ENCODE assay signal across 6 cellular contexts in the genomic region with DNA sequence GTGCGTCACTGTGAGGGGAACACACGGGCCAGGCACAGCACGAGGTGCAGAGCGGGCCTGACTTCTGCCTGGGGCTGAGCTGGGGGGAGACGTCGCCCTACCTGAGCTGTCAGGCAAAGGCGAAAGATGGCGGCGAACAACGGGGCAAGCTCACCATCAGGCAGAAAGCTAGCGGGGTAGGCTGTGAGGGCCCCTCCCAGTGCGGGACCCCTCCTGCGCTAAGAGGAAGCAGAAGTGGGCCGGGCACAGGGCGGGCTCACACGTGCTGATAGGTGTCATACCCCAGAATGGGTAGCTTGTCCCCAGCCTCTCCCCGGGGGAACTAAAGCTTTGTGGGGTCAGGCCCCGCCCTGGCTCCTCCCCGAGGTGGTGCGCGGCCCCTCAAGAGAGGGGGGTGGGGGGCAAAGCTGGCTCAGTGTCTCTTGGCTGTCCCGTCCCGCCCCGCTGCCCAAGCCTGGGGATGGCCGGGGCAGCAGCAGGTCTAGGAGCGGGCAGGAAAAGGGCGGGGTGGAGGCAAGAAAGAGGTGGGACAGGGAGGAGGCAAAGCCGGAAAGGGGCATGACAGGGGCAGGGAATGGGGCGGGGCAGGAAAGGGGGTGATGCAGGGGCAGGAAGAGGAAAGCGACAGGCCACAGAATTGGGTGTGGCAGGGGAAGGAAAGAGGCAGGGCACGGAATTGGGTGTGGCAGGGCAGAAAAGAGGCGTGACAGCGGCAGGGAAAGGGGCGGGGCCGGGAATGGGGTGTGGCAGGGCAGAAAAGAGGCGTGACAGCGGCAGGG.
DNase-seq lines count a peak whose midpoint lies in the region; ATAC-seq and TF ChIP-seq lines count a peak whose summit lies in the region.

No MANE protein-coding gene starts in this region.

- H3K4me3 ChIP-seq in iPS-11a (ENCODE audit: low read depth, low read length), result peak overlapping the region; percentile 51

- no peak for ATAC-seq in HG03521 (IDR thresholded peaks at IDR 0.05; ENCODE audit: unreplicated experiment)

- POLR2A ChIA-PET in HEK293T (lab: Yijun Ruan, JAX), result no interaction called here

- DNase-seq in HEK293T (ENCODE audit: extremely low spot score), result peak; percentile 51
- peak; percentile 60 for DNase-seq in activated CD8-positive, alpha-beta memory T cell treated with anti-CD3 and anti-CD28 coated beads, Interleukin-2, amount 50 U/mL, for 1 hour (ENCODE audit: extremely low read depth)
- DNase-seq in DMS 273 treated with DMSO at 0.1 percent for 48 hours (lab: John Stamatoyannopoulos, UW), result no peak
- DNase-seq in DMS153 treated with DMSO at 0.1 percent for 48 hours (lab: John Stamatoyannopoulos, UW; ENCODE audit: unreplicated experiment), result no peak

- CTCF ChIA-PET in HEK293T (lab: Yijun Ruan, JAX), result no interaction called here

TF ChIP-seq in HEK293T, 16 proteins besides CTCF, POLR2A, EP300 and RAD21:
- no peak for TF ChIP-seq BHLHE40 (IDR thresholded peaks at IDR 0.05; ENCODE audit: borderline replicate concordance)
- TF ChIP-seq NFRKB (IDR thresholded peaks at IDR 0.05), result no peak
- no peak for TF ChIP-seq SP1 (IDR thresholded peaks at IDR 0.05)
- TF ChIP-seq FOXK2 (IDR thresholded peaks at IDR 0.05), result no peak
- no peak for TF ChIP-seq SUZ12 (IDR thresholded peaks at IDR 0.05)
- no peak for TF ChIP-seq LEF1 (IDR thresholded peaks at IDR 0.05; ENCODE audit: borderline replicate concordance)
- TF ChIP-seq FOXA1 (IDR thresholded peaks at IDR 0.05), result no peak
- no peak for TF ChIP-seq L3MBTL2 (conservative IDR thresholded peaks at IDR 0.05)
- no peak for TF ChIP-seq TARDBP (IDR thresholded peaks at IDR 0.05)
- no peak for TF ChIP-seq ARNT (IDR thresholded peaks at IDR 0.05)
- no peak for TF ChIP-seq PKNOX1 (IDR thresholded peaks at IDR 0.05)
- TF ChIP-seq FOXM1 (IDR thresholded peaks at IDR 0.05; ENCODE audit: borderline replicate concordance), result no peak
- no peak for TF ChIP-seq ELF4 (IDR thresholded peaks at IDR 0.05)
- TF ChIP-seq CTBP1 (IDR thresholded peaks at IDR 0.05; ENCODE audit: borderline replicate concordance), result no peak
- no peak for TF ChIP-seq HDGF (IDR thresholded peaks at IDR 0.05; ENCODE audit: borderline replicate concordance)
- TF ChIP-seq ZNF384 (IDR thresholded peaks at IDR 0.05), result no peak

Comparison
In these comparisons a context has a peak if more than half of its experiments do, and no peak if none do; other contexts are left out.
1. DNase-seq: peak in HEK293T (single experiment) and activated CD8-positive, alpha-beta memory T cell treated with anti-CD3 and anti-CD28 coated beads, Interleukin-2, amount 50 U/mL, for 1 hour (single experiment); none in DMS 273 treated with DMSO at 0.1 percent for 48 hours (single experiment) and DMS153 treated with DMSO at 0.1 percent for 48 hours (single experiment).